26 cellular contexts compared by ENCODE assay signal in the genomic region with DNA sequence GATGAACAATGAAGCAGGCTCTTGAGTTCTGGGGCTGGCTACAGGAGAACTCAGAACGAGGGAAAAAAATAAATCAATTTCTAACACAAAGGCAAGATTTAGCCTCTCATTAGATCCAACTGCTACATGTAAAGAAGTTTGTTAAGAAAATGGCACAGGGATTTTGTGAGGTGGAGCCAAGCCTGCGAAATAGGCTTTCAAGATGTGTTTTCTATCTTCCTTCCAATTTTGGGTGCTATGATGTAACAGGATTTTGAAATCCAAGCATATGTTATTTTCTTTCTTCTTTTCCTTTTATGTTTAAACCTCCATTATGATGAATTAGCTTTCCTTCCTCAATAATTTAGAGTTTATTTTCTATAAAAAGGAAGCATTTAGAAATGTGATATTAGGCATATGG.
"Had no signal": no experiment of that assay in that cellular context is flagged by ENCODE, and none has a peak within 500 bp of the region (broad histone marks: within the 10 kb centered on the region; RNA-seq: fewer than 3 reads in every experiment).

No MANE protein-coding gene starts in this region.

- DNase-seq: activated CD4-positive, alpha-beta memory T cell treated with anti-CD3 and anti-CD28 coated beads, Interleukin-2, amount 10 ng/mL, durations not matched to agents 7 days and 5 days; activated CD4-positive, alpha-beta T cell treated with anti-CD3 and anti-CD28 coated beads for 1 hour; activated CD4-positive, alpha-beta T cell treated with anti-CD3 and anti-CD28 coated beads, Interleukin-2, amount 10 ng/mL, durations not matched to agents 7 days and 5 days; activated T-cell treated with anti-CD3 and anti-CD28 coated beads, Interleukin-2, amount 50 U/mL, for 48 hours; colonic mucosa; effector memory CD4-positive, alpha-beta T cell; head of caudate nucleus; hypothalamus; immature natural killer cell; kidney; left colon; mammary epithelial cell; naive B cell; nephron progenitor cell; occipital lobe; stimulated activated CD4-positive, alpha-beta T cell treated with anti-CD3 and anti-CD28 coated beads, Interleukin-1b, Interleukin-23, amount 100 ng/mL, for 48 hours; stimulated activated naive B cell treated with anti-CD40 and anti-IgM and Interleukin-4, amounts not matched to agents 10 μg/mL and 1 μg/mL and 100 μg/mL, for 72 hours; stomach; T-helper 17 cell; T1000; tibial artery had no signal

- H3K4me3 ChIP-seq: colonic mucosa, gastroesophageal sphincter, right atrium auricular region, smooth muscle cell, stomach, suprapubic skin, tibial artery had no signal

- H3K4me1 ChIP-seq: colonic mucosa, gastroesophageal sphincter, parathyroid adenoma, right atrium auricular region, stomach, suprapubic skin, tibial artery had no signal

- H3K9me3 ChIP-seq: colonic mucosa, gastroesophageal sphincter, right atrium auricular region, stomach, suprapubic skin, tibial artery had no signal

- H3K9ac ChIP-seq: parathyroid adenoma had no signal

- H3K36me3 ChIP-seq: colonic mucosa, gastroesophageal sphincter, right atrium auricular region, stomach, suprapubic skin, tibial artery had no signal

- H3K27me3 ChIP-seq: colonic mucosa, right atrium auricular region, stomach, suprapubic skin, tibial artery had no signal

- H3K27ac ChIP-seq: colonic mucosa, gastroesophageal sphincter, parathyroid adenoma, right atrium auricular region, stomach, suprapubic skin, tibial artery had no signal

- H3K4me2 ChIP-seq: smooth muscle cell had no signal

- H2AFZ ChIP-seq: parathyroid adenoma had no signal

- FAIRE-seq: kidney had no signal

- H3K79me2 ChIP-seq: parathyroid adenoma had no signal
